In the genomic region with DNA sequence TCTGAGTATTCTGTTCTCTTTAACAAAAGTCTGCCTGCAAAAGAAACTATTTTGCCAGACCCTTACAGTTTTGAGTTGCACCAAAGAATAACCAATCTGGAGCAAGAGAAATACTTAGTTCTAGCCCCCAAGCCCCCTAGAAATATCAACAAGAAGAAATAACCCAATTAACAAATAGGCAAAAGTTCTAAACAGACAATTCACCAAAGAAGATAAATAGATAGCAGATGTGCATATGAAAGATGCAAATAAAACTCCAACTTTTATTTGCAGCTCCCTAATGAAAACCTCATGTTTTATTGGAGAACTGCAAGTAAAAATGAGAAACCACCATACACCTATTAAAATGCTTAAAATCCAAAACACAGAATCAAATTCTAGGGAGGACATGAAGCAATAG, we compare ENCODE assay signal across 1 cellular context.
TF ChIP-seq lines count a peak whose summit lies in the region.

No MANE protein-coding gene starts in this region.

TF ChIP-seq in GM23338, 12 proteins besides CTCF, POLR2A, EP300 and RAD21 (continued from another document):
- TF ChIP-seq ZNF462 (CRISPR knock-in tag; IDR thresholded peaks at IDR 0.05) = no peak
- no peak for TF ChIP-seq ZNF331 (CRISPR knock-in tag; IDR thresholded peaks at IDR 0.05; ENCODE audit: low read depth)
- no peak for TF ChIP-seq CREB1 (CRISPR knock-in tag; IDR thresholded peaks at IDR 0.05; ENCODE audit: low read depth)
- TF ChIP-seq STAT1 (IDR thresholded peaks at IDR 0.05; ENCODE audit: unreplicated experiment) = no peak
- no peak for TF ChIP-seq EZH2 (IDR thresholded peaks at IDR 0.05; ENCODE audit: low read depth, unreplicated experiment)
